ENCODE assay signal across 1 cellular context in genomic region chr19:16594681-16595091, GRCh38.
TF ChIP-seq lines count a peak whose summit lies in the region.

No MANE protein-coding gene starts in this region.

TF ChIP-seq in GM12878, 131 proteins besides CTCF, POLR2A, EP300 and RAD21 (continued from another document):
- TF ChIP-seq SMAD1 (IDR thresholded peaks at IDR 0.05; ENCODE audit: low read depth, partially characterized antibody) (no peak), NFYA (IDR thresholded peaks at IDR 0.05; ENCODE audit: borderline replicate concordance, low read depth, low read length) (no peak), SUPT20H (IDR thresholded peaks at IDR 0.05; ENCODE audit: borderline replicate concordance, control insufficient read depth, low read depth, low read length) (no peak), PAX5 (IDR thresholded peaks at IDR 0.05; ENCODE audit: borderline replicate concordance, low read depth, low read length) (no peak), ZNF622 (IDR thresholded peaks at IDR 0.05) (no peak), NFXL1 (IDR thresholded peaks at IDR 0.05; ENCODE audit: borderline replicate concordance) (no peak), MXI1 (IDR thresholded peaks at IDR 0.05; ENCODE audit: low read depth, low read length) (peak; percentile 33; the same call in 1 of the 2 replicates), MYC (IDR thresholded peaks at IDR 0.05; ENCODE audit: insufficient read depth, insufficient read length, insufficient replicate concordance, low read length, severe bottlenecking) (no peak), FOXM1 (IDR thresholded peaks at IDR 0.05; ENCODE audit: low read depth, low read length) (no peak), HDAC2 (IDR thresholded peaks at IDR 0.05) (no peak), JUNB (IDR thresholded peaks at IDR 0.05) (no peak), RAD51 (IDR thresholded peaks at IDR 0.05) (no peak), IKZF2 (IDR thresholded peaks at IDR 0.05) (peak in 1 of 2 experiments; percentile 7; a peak in 1 of 4 replicates), CHD1 (IDR thresholded peaks at IDR 0.05; ENCODE audit: low read depth, low read length) (no peak), FOXK2 (IDR thresholded peaks at IDR 0.05) (no peak), SUZ12 (IDR thresholded peaks at IDR 0.05; ENCODE audit: unreplicated experiment) (no peak), ATF2 (IDR thresholded peaks at IDR 0.05; ENCODE audit: low read length) (no peak)
- TF ChIP-seq, protein P1, sequence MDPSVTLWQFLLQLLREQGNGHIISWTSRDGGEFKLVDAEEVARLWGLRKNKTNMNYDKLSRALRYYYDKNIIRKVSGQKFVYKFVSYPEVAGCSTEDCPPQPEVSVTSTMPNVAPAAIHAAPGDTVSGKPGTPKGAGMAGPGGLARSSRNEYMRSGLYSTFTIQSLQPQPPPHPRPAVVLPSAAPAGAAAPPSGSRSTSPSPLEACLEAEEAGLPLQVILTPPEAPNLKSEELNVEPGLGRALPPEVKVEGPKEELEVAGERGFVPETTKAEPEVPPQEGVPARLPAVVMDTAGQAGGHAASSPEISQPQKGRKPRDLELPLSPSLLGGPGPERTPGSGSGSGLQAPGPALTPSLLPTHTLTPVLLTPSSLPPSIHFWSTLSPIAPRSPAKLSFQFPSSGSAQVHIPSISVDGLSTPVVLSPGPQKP (IDR thresholded peaks at IDR 0.05; ENCODE audit: low read depth, low read length) = no peak
- TF ChIP-seq, protein P2, sequence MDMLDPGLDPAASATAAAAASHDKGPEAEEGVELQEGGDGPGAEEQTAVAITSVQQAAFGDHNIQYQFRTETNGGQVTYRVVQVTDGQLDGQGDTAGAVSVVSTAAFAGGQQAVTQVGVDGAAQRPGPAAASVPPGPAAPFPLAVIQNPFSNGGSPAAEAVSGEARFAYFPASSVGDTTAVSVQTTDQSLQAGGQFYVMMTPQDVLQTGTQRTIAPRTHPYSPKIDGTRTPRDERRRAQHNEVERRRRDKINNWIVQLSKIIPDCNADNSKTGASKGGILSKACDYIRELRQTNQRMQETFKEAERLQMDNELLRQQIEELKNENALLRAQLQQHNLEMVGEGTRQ (IDR thresholded peaks at IDR 0.05; ENCODE audit: borderline replicate concordance, low read depth, low read length) = no peak
